ENCODE assay signal across 25 cellular contexts in genomic region chr14:23146423-23146910, GRCh38. TPM values are rescaled to one million over a fixed set of nuclear protein-coding genes. Genes with fewer than 3 reads are reported as not detected.
DNase-seq lines count a peak whose midpoint lies in the region; ATAC-seq and TF ChIP-seq lines count a peak whose summit lies in the region.
"Had no signal": no experiment of that assay in that cellular context is flagged by ENCODE, and none has a peak within 500 bp of the region (broad histone marks: within the 10 kb centered on the region; RNA-seq: fewer than 3 reads in every experiment).

No MANE protein-coding gene starts in this region.

- TF ChIP-seq POLR2A in breast epithelium (IDR thresholded peaks at IDR 0.05) (no peak), tibial nerve (IDR thresholded peaks at IDR 0.05) (no peak)

- no peaks in the 10 kb centered on the region for H3K4me1 Mint-ChIP-seq in activated CD8-positive, alpha-beta T cell treated with anti-CD3 and anti-CD28 coated beads for 36 hours (ENCODE audit: low read depth)
- no peaks in the 10 kb centered on the region for H3K4me1 Mint-ChIP-seq in activated CD8-positive, alpha-beta T cell treated with anti-CD3 and anti-CD28 coated beads, Interleukin-2, amount 10 ng/mL, durations not matched to agents 7 days and 5 days (ENCODE audit: low read depth)
- no peaks in the 10 kb centered on the region for H3K4me1 Mint-ChIP-seq in Calu3 (ENCODE audit: low read depth, unreplicated experiment)
- H3K4me1 Mint-ChIP-seq: activated CD4-positive, alpha-beta T cell treated with anti-CD3 and anti-CD28 coated beads, Interleukin-2, amount 10 ng/mL, durations not matched to agents 7 days and 5 days had no signal

- peaks cover 3 to 20% of the 10 kb centered on the region in 2 donors for H3K4me1 ChIP-seq in breast epithelium
- peaks cover 48% of the 10 kb centered on the region for H3K4me1 ChIP-seq in parathyroid adenoma
- H3K4me1 ChIP-seq in tibial nerve = no peaks in the 10 kb centered on the region
- H3K4me1 ChIP-seq: colonic mucosa, Peyer's patch had no signal

- peaks cover 3% of the 10 kb centered on the region for H3K27me3 Mint-ChIP-seq in activated CD8-positive, alpha-beta T cell treated with anti-CD3 and anti-CD28 coated beads for 36 hours
- peaks cover 3% of the 10 kb centered on the region for H3K27me3 Mint-ChIP-seq in activated CD8-positive, alpha-beta T cell treated with anti-CD3 and anti-CD28 coated beads, Interleukin-2, amount 10 ng/mL, durations not matched to agents 7 days and 5 days (ENCODE audit: low read depth)
- H3K27me3 Mint-ChIP-seq in Calu3 (ENCODE audit: unreplicated experiment) = peaks cover 90% of the 10 kb centered on the region

- H2AFZ ChIP-seq in parathyroid adenoma = no peak overlapping the region

- BruUV-seq in Calu3 (replicated peaks; lab: Mats Ljungman, UMichigan) = no TSS peak

- H3K79me2 ChIP-seq in parathyroid adenoma = peaks cover 23% of the 10 kb centered on the region

- peak overlapping the region; percentile 81 to 86 for H3K27ac ChIP-seq in breast epithelium
- peak overlapping the region; percentile 64 for H3K27ac ChIP-seq in parathyroid adenoma
- peak overlapping the region in 3 of 4 donors; percentile 52 to 70 (median 60) for H3K27ac ChIP-seq in tibial nerve
- H3K27ac ChIP-seq: body of pancreas, colonic mucosa, KMS-11 had no signal

- H3K27ac Mint-ChIP-seq in activated CD8-positive, alpha-beta T cell treated with anti-CD3 and anti-CD28 coated beads for 36 hours = no peak overlapping the region
- no peak overlapping the region for H3K27ac Mint-ChIP-seq in activated CD8-positive, alpha-beta T cell treated with anti-CD3 and anti-CD28 coated beads, Interleukin-2, amount 10 ng/mL, durations not matched to agents 7 days and 5 days
- H3K27ac Mint-ChIP-seq in Calu3 (ENCODE audit: unreplicated experiment) = no peak overlapping the region
- H3K27ac Mint-ChIP-seq: activated CD4-positive, alpha-beta T cell treated with anti-CD3 and anti-CD28 coated beads, Interleukin-2, amount 10 ng/mL, durations not matched to agents 7 days and 5 days; natural killer cell treated with Interleukin-12 subunit alpha and Interleukin-12 subunit beta and Interleukin-15 and Interleukin-18, amount 100 ng/mL, for 72 hours had no signal

- no peak overlapping the region for H3K4me3 ChIP-seq in breast epithelium
- no peak overlapping the region for H3K4me3 ChIP-seq in parathyroid adenoma (ENCODE audit: low read depth, low read length)
- H3K4me3 ChIP-seq in tibial nerve = no peak overlapping the region
- H3K4me3 ChIP-seq: body of pancreas, colonic mucosa, HAP-1, Peyer's patch had no signal

- CTCF ChIA-PET in activated CD8-positive, alpha-beta T cell treated with anti-CD3 and anti-CD28 coated beads for 36 hours (lab: Charles Lee) = interaction anchor here (1.4 to 2.2 kb wide), 2 partner anchors 26 to 78 kb away, joined by 4 to 5 read pairs; no protein-coding TSS in a partner anchor
- CTCF ChIA-PET in activated CD8-positive, alpha-beta T cell treated with anti-CD3 and anti-CD28 coated beads, Interleukin-2, amount 10 ng/mL, durations not matched to agents 7 days and 5 days (lab: Charles Lee) = no interaction called here
- CTCF ChIA-PET in Calu3 (lab: Charles Lee) = no interaction called here

- no peak for TF ChIP-seq EP300 in tibial nerve (IDR thresholded peaks at IDR 0.05)

- TF ChIP-seq CTCF in activated CD8-positive, alpha-beta T cell treated with anti-CD3 and anti-CD28 coated beads for 36 hours (IDR thresholded peaks at IDR 0.05) = no peak
- TF ChIP-seq CTCF in breast epithelium (IDR thresholded peaks at IDR 0.05) (no peak), parathyroid adenoma (IDR thresholded peaks at IDR 0.05) (no peak), tibial nerve (IDR thresholded peaks at IDR 0.05) (no peak), Calu3 (IDR thresholded peaks at IDR 0.05; ENCODE audit: unreplicated experiment) (no peak)

- H3K9me3 Mint-ChIP-seq in activated CD8-positive, alpha-beta T cell treated with anti-CD3 and anti-CD28 coated beads for 36 hours = no peaks in the 10 kb centered on the region
- no peaks in the 10 kb centered on the region for H3K9me3 Mint-ChIP-seq in activated CD8-positive, alpha-beta T cell treated with anti-CD3 and anti-CD28 coated beads, Interleukin-2, amount 10 ng/mL, durations not matched to agents 7 days and 5 days (ENCODE audit: insufficient read depth)
- H3K9me3 Mint-ChIP-seq in Calu3 (ENCODE audit: low read depth, unreplicated experiment) = no peaks in the 10 kb centered on the region
- H3K9me3 Mint-ChIP-seq: activated CD4-positive, alpha-beta T cell treated with anti-CD3 and anti-CD28 coated beads, Interleukin-2, amount 10 ng/mL, durations not matched to agents 7 days and 5 days; natural killer cell treated with Interleukin-12 subunit alpha and Interleukin-12 subunit beta and Interleukin-15 and Interleukin-18, amount 100 ng/mL, for 72 hours had no signal

- H3K9ac ChIP-seq in parathyroid adenoma = no peak overlapping the region
- H3K9ac ChIP-seq: KMS-11 had no signal

- no peaks in the 10 kb centered on the region for H3K9me3 ChIP-seq in breast epithelium
- H3K9me3 ChIP-seq in parathyroid adenoma (ENCODE audit: control insufficient read depth, low read length) = no peaks in the 10 kb centered on the region
- H3K9me3 ChIP-seq in tibial nerve = no peaks in the 10 kb centered on the region
- H3K9me3 ChIP-seq: body of pancreas, colonic mucosa, HAP-1, Peyer's patch had no signal

- POLR2A ChIA-PET in activated CD8-positive, alpha-beta T cell treated with anti-CD3 and anti-CD28 coated beads for 36 hours (lab: Charles Lee) = no interaction called here
- POLR2A ChIA-PET in activated CD8-positive, alpha-beta T cell treated with anti-CD3 and anti-CD28 coated beads, Interleukin-2, amount 10 ng/mL, durations not matched to agents 7 days and 5 days (lab: Charles Lee) = no interaction called here

- no peak overlapping the region for H3K4me2 ChIP-seq in parathyroid adenoma (ENCODE audit: low read length)
- H3K4me2 ChIP-seq: KMS-11 had no signal

- ATAC-seq in activated CD8-positive, alpha-beta T cell treated with anti-CD3 and anti-CD28 coated beads for 36 hours = peak; percentile 72
- ATAC-seq in activated CD8-positive, alpha-beta T cell treated with anti-CD3 and anti-CD28 coated beads, Interleukin-2, amount 10 ng/mL, durations not matched to agents 7 days and 5 days = no peak
- ATAC-seq in sciatic nerve = no peak
- ATAC-seq: body of pancreas, SK-N-SH treated with all-trans-retinoic acid at 6 μM for 48 hours had no signal

- H3K27me3 ChIP-seq in breast epithelium = no peaks in the 10 kb centered on the region
- no peaks in the 10 kb centered on the region for H3K27me3 ChIP-seq in parathyroid adenoma (ENCODE audit: control insufficient read depth, insufficient read depth, low read length)
- no peaks in the 10 kb centered on the region for H3K27me3 ChIP-seq in tibial nerve
- H3K27me3 ChIP-seq: body of pancreas, colonic mucosa, Peyer's patch had no signal

- H3K4me3 Mint-ChIP-seq in activated CD8-positive, alpha-beta T cell treated with anti-CD3 and anti-CD28 coated beads for 36 hours = no peak overlapping the region
- no peak overlapping the region for H3K4me3 Mint-ChIP-seq in activated CD8-positive, alpha-beta T cell treated with anti-CD3 and anti-CD28 coated beads, Interleukin-2, amount 10 ng/mL, durations not matched to agents 7 days and 5 days
- H3K4me3 Mint-ChIP-seq in Calu3 (ENCODE audit: low read depth, unreplicated experiment) = no peak overlapping the region
- H3K4me3 Mint-ChIP-seq: activated CD4-positive, alpha-beta T cell treated with anti-CD3 and anti-CD28 coated beads, Interleukin-2, amount 10 ng/mL, durations not matched to agents 7 days and 5 days; natural killer cell treated with Interleukin-12 subunit alpha and Interleukin-12 subunit beta and Interleukin-15 and Interleukin-18, amount 100 ng/mL, for 72 hours had no signal

- peak; percentile 7 for DNase-seq in activated CD8-positive, alpha-beta T cell treated with anti-CD3 and anti-CD28 coated beads for 36 hours
- no peak for DNase-seq in activated CD8-positive, alpha-beta T cell treated with anti-CD3 and anti-CD28 coated beads, Interleukin-2, amount 10 ng/mL, durations not matched to agents 7 days and 5 days
- DNase-seq in breast epithelium (ENCODE audit: low spot score in 2 of 2) = no peak
- DNase-seq in tibial nerve (ENCODE audit: low spot score in 2 of 2) = no peak
- no peak for DNase-seq in Calu3
- no peak for DNase-seq in DMS 273 (lab: John Stamatoyannopoulos, UW; ENCODE audit: unreplicated experiment)
- no peak for DNase-seq in sciatic nerve (ENCODE audit: low spot score)
- DNase-seq: 8988T; activated CD4-positive, alpha-beta T cell treated with anti-CD3 and anti-CD28 coated beads, Interleukin-2, amount 10 ng/mL, durations not matched to agents 7 days and 5 days; activated naive CD4-positive, alpha-beta T cell treated with anti-CD3 and anti-CD28 coated beads, Interleukin-2, amount 50 U/mL, for 16 hours; activated T-cell treated with anti-CD3 and anti-CD28 coated beads, Interleukin-2, amount 50 U/mL, for 1 hour; body of pancreas; C1 segment of cervical spinal cord; colonic mucosa; NCI-H1417 treated with DMSO at 0.1 percent for 48 hours; Peyer's patch; substantia nigra had no signal

- WGBS in tibial nerve, 2 donors = 81 to 89% methylated on average over 2 of the region's 2 CpGs

- intact Hi-C loops in activated CD8-positive, alpha-beta T cell treated with anti-CD3 and anti-CD28 coated beads for 36 hours (cut with micrococcal nuclease) = no loop called here
- intact Hi-C loops in breast epithelium (cut with DNase I; ENCODE audit: low total_unique reads) (no loop called here), Calu3 (cut with micrococcal nuclease; ENCODE audit: unreplicated experiment) (no loop called here), sciatic nerve (cut with DNase I) (no loop called here)

- H3K36me3 Mint-ChIP-seq in activated CD8-positive, alpha-beta T cell treated with anti-CD3 and anti-CD28 coated beads for 36 hours (ENCODE audit: low read depth) = no peaks in the 10 kb centered on the region
- no peaks in the 10 kb centered on the region for H3K36me3 Mint-ChIP-seq in activated CD8-positive, alpha-beta T cell treated with anti-CD3 and anti-CD28 coated beads, Interleukin-2, amount 10 ng/mL, durations not matched to agents 7 days and 5 days (ENCODE audit: low read depth)
- H3K36me3 Mint-ChIP-seq in Calu3 (ENCODE audit: insufficient read depth, unreplicated experiment) = no peaks in the 10 kb centered on the region
- H3K36me3 Mint-ChIP-seq: natural killer cell treated with Interleukin-12 subunit alpha and Interleukin-12 subunit beta and Interleukin-15 and Interleukin-18, amount 100 ng/mL, for 72 hours had no signal

- H3K36me3 ChIP-seq in breast epithelium (no peaks in the 10 kb centered on the region), parathyroid adenoma (ENCODE audit: control insufficient read depth, insufficient read depth, low read length) (no peaks in the 10 kb centered on the region), tibial nerve (peaks cover 0 to 6% (median 0%) of the 10 kb centered on the region in 3 donors)
- H3K36me3 ChIP-seq: colonic mucosa, HAP-1, Peyer's patch had no signal

RNA-seq across cellular contexts. Expression of gene CEBPE, which starts 27.4 kb away (rescaled TPM):
- under 1 TPM; 0.27 to 0.34 TPM for total RNA-seq in activated CD8-positive, alpha-beta T cell treated with anti-CD3 and anti-CD28 coated beads for 36 hours
- under 1 TPM; 0.50 to 0.92 TPM for total RNA-seq in activated CD8-positive, alpha-beta T cell treated with anti-CD3 and anti-CD28 coated beads, Interleukin-2, amount 10 ng/mL, durations not matched to agents 7 days and 5 days
- total RNA-seq in breast epithelium = under 1 TPM in 1 of 3 donors, not detected in 2; 0.32 TPM
- total RNA-seq in tibial nerve = not detected
- total RNA-seq in Calu3 (2022) = not detected in 2 replicates
- 0.31 TPM for total RNA-seq in sciatic nerve
- total RNA-seq: body of pancreas; colonic mucosa; endothelial cell of umbilical vein; frontal cortex; lung microvascular endothelial cell; natural killer cell treated with Interleukin-12 subunit alpha and Interleukin-12 subunit beta and Interleukin-15 and Interleukin-18, amount 100 ng/mL, for 72 hours; Peyer's patch had no signal

RNA-seq across cellular contexts. Expression of gene SLC7A8, which starts 37.0 kb away (rescaled TPM):
- total RNA-seq in activated CD8-positive, alpha-beta T cell treated with anti-CD3 and anti-CD28 coated beads for 36 hours = 1 to 10 TPM; 1.5 to 1.9 TPM
- total RNA-seq in activated CD8-positive, alpha-beta T cell treated with anti-CD3 and anti-CD28 coated beads, Interleukin-2, amount 10 ng/mL, durations not matched to agents 7 days and 5 days = under 1 TPM; 0.24 to 0.57 TPM
- 10 to 100 TPM; 46.8 to 98.9 (median 61.9) TPM for total RNA-seq in breast epithelium
- total RNA-seq in tibial nerve = 10 to 100 TPM; 26.2 to 41.4 (median 37.5) TPM
- total RNA-seq in Calu3 (2022) = 0.29 TPM in 1 of 2 replicates, not detected in the other
- total RNA-seq in sciatic nerve = 15.0 TPM
- total RNA-seq: lung microvascular endothelial cell had no signal

RNA-seq across cellular contexts. Expression of gene CIROP, which starts 41.7 kb away (rescaled TPM):
- total RNA-seq in activated CD8-positive, alpha-beta T cell treated with anti-CD3 and anti-CD28 coated beads for 36 hours = not detected
- total RNA-seq in activated CD8-positive, alpha-beta T cell treated with anti-CD3 and anti-CD28 coated beads, Interleukin-2, amount 10 ng/mL, durations not matched to agents 7 days and 5 days = not detected
- not detected for total RNA-seq in breast epithelium
- not detected for total RNA-seq in tibial nerve
- total RNA-seq in Calu3 (2022) = not detected in 2 replicates
- total RNA-seq in sciatic nerve = not detected
- total RNA-seq: activated CD4-positive, alpha-beta T cell treated with anti-CD3 and anti-CD28 coated beads, Interleukin-2, amount 10 ng/mL, durations not matched to agents 7 days and 5 days; body of pancreas; colonic mucosa; endothelial cell of umbilical vein; frontal cortex; lung microvascular endothelial cell; natural killer cell treated with Interleukin-12 subunit alpha and Interleukin-12 subunit beta and Interleukin-15 and Interleukin-18, amount 100 ng/mL, for 72 hours; Peyer's patch had no signal

RNA-seq across cellular contexts. Expression of gene C14orf119, which starts 51.2 kb away (rescaled TPM):
- total RNA-seq in activated CD8-positive, alpha-beta T cell treated with anti-CD3 and anti-CD28 coated beads for 36 hours = 10 to 100 TPM; 49.2 to 51.1 TPM
- total RNA-seq in activated CD8-positive, alpha-beta T cell treated with anti-CD3 and anti-CD28 coated beads, Interleukin-2, amount 10 ng/mL, durations not matched to agents 7 days and 5 days = 10 to 100 TPM; 46.0 to 47.0 TPM
- total RNA-seq in breast epithelium (10 to 100 TPM; 29.6 to 34.4 (median 32.8) TPM), tibial nerve (10 to 100 TPM; 15.5 to 35.1 (median 21.7) TPM), Calu3 (2022) (47.0 and 47.3 TPM in 2 replicates), sciatic nerve (32.2 TPM)

RNA-seq across cellular contexts. Expression of gene ACIN1, which starts 51.5 kb away (rescaled TPM):
- total RNA-seq in activated CD8-positive, alpha-beta T cell treated with anti-CD3 and anti-CD28 coated beads for 36 hours = 100 to 1,000 TPM; 132 to 139 TPM
- total RNA-seq in activated CD8-positive, alpha-beta T cell treated with anti-CD3 and anti-CD28 coated beads, Interleukin-2, amount 10 ng/mL, durations not matched to agents 7 days and 5 days = 100 to 1,000 TPM; 161 to 177 TPM
- total RNA-seq in breast epithelium = 100 to 1,000 TPM; 106 to 151 (median 145) TPM
- total RNA-seq in tibial nerve = 100 to 1,000 TPM in 3 of 4 donors, 10 to 100 TPM in 1; 96.5 to 143 (median 108) TPM
- total RNA-seq in Calu3 (2022) = 181 and 191 TPM in 2 replicates
- 166 TPM for total RNA-seq in sciatic nerve
